ENCODE assay signal across 27 cellular contexts in genomic region chr6:161449521-161449920, GRCh38.
"Had no signal": no experiment of that assay in that cellular context is flagged by ENCODE, and none has a peak within 500 bp of the region (broad histone marks: within the 10 kb centered on the region; RNA-seq: fewer than 3 reads in every experiment).

No MANE protein-coding gene starts in this region.

- H3K27ac ChIP-seq: coronary artery, dorsolateral prefrontal cortex, epithelial cell of prostate, esophagus squamous epithelium, gastrocnemius medialis, heart left ventricle, hepatocyte, left ventricle myocardium inferior, lower lobe of right lung had no signal

- FAIRE-seq: colon, kidney had no signal

- H3K4me3 ChIP-seq: coronary artery, dorsolateral prefrontal cortex, esophagus squamous epithelium, gastrocnemius medialis, heart left ventricle, hepatocyte, left ventricle myocardium inferior, lower lobe of right lung, mucosa of descending colon had no signal

- H3K9me3 Mint-ChIP-seq: immature natural killer cell had no signal

- H3K27me3 ChIP-seq: dorsolateral prefrontal cortex, esophagus squamous epithelium, gastrocnemius medialis, heart left ventricle, hepatocyte had no signal

- H3K4me3 Mint-ChIP-seq: immature natural killer cell, mesothelial cell of epicardium, naive B cell had no signal

- H3K4me1 Mint-ChIP-seq: naive B cell had no signal

- H3K36me3 ChIP-seq: esophagus squamous epithelium, gastrocnemius medialis, heart left ventricle, left ventricle myocardium inferior, lower lobe of right lung had no signal

- ATAC-seq: esophagus mucosa, gastrocnemius medialis, heart left ventricle, left colon, left lobe of liver, lower lobe of right lung, mucosa of descending colon had no signal

- H3K9me3 ChIP-seq: esophagus squamous epithelium, gastrocnemius medialis, heart left ventricle, left ventricle myocardium inferior, lower lobe of right lung, mucosa of descending colon had no signal

- H3K4me2 ChIP-seq: hepatocyte had no signal

- H3K27ac Mint-ChIP-seq: immature natural killer cell, mesothelial cell of epicardium, naive B cell had no signal

- H3K4me1 ChIP-seq: heart left ventricle, lower lobe of right lung had no signal

- DNase-seq: dorsolateral prefrontal cortex; effector CD4-positive, alpha-beta T cell; effector memory CD4-positive, alpha-beta T cell; erythroblast; esophagus squamous epithelium; foreskin fibroblast; foreskin melanocyte; gastrocnemius medialis; heart left ventricle; hypothalamus; immature natural killer cell; islet precursor cell; kidney; kidney glomerular epithelial cell; left colon; left ventricle myocardium inferior; lower lobe of right lung; mesenchymal stem cell; mucosa of descending colon; naive B cell had no signal

- H2AFZ ChIP-seq: hepatocyte had no signal

- H3K79me2 ChIP-seq: hepatocyte had no signal

- H3K36me3 Mint-ChIP-seq: immature natural killer cell, mesothelial cell of epicardium, naive B cell had no signal
